17 cellular contexts compared by ENCODE assay signal in the genomic region with DNA sequence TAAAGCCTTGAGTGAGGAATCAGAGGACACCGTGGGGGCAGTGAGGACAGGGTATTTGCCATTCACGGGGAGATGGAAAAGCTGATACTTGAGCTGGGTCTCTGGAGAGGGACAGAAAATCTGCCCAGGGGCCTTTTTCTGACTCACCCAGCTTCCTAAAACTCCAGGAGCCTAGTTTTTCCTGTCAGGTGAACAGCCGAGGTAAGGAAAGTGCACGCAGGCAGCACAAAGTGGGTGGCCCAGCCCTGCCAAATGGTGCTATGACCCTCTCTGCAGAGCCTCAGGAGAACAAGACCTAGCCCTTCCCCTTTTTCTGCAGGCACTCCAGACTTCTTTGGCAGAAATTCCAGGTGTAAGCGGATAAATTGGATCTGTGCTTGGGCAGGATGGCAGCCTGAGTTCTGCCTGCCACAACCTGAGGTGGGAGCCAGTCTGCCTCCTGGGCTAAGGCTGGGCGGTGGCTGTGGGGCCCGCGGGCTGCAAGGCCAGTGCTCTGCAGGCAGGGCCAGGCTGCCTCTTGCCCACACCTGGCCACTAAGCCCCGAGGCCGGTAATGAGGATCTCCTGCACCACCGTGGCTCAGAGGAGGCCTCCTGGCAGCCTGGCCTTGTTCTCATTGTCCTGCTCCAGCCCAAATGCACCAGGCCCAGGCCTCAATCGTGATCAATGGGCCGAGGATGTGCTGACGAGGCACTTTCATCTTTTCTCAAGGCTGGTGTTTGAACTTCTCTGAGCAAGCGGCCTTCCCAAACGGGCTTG.
"Had no signal": no experiment of that assay in that cellular context is flagged by ENCODE, and none has a peak within 500 bp of the region (broad histone marks: within the 10 kb centered on the region; RNA-seq: fewer than 3 reads in every experiment).

No MANE protein-coding gene starts in this region.

- ATAC-seq: activated T-cell treated with anti-CD3 and anti-CD28 coated beads, Interleukin-2, amount 50 U/mL, for 72 hours; heart right ventricle; left lung; natural killer cell treated with Interleukin-12 subunit alpha and Interleukin-12 subunit beta and Interleukin-15 and Interleukin-18, amount 100 ng/mL, for 72 hours; sciatic nerve; stimulated activated naive B cell treated with anti-CD40 and anti-IgM and Interleukin-4, amounts not matched to agents 10 μg/mL and 1 μg/mL and 100 μg/mL, for 72 hours had no signal

- H3K27ac ChIP-seq: brain microvascular endothelial cell, heart right ventricle, left lung, spleen had no signal

- FAIRE-seq: endometrium, frontal cortex, islet of Langerhans had no signal

- H3K36me3 ChIP-seq: brain microvascular endothelial cell, heart right ventricle, left lung, spleen had no signal

- H3K9me3 ChIP-seq: heart right ventricle, left lung, spleen had no signal

- DNase-seq: activated CD4-positive, alpha-beta memory T cell treated with anti-CD3 and anti-CD28 coated beads for 36 hours; activated gamma-delta T cell treated with Interleukin-2 at 50 U/mL for 16 hours; activated naive CD8-positive, alpha-beta T cell treated with anti-CD3 and anti-CD28 coated beads for 36 hours; activated T-cell treated with anti-CD3 and anti-CD28 coated beads, Interleukin-2, amount 50 U/mL, for 72 hours; heart right ventricle; left lung; spleen; stimulated activated CD4-positive, alpha-beta T cell treated with anti-CD3 and anti-CD28 coated beads, Interleukin-1b, Interleukin-23, amount 100 ng/mL, for 48 hours; stimulated activated naive B cell treated with anti-CD40 and anti-IgM and Interleukin-4, amounts not matched to agents 10 μg/mL and 1 μg/mL and 100 μg/mL, for 72 hours; substantia nigra; T-helper 9 cell had no signal

- H3K4me3 ChIP-seq: heart right ventricle, left lung, spleen had no signal

- H3K27me3 ChIP-seq: brain microvascular endothelial cell had no signal
